ENCODE assay signal across 1 cellular context in genomic region chr6:4313044-4313686, GRCh38.
TF ChIP-seq lines count a peak whose summit lies in the region.

No MANE protein-coding gene starts in this region.

TF ChIP-seq in A549, 52 proteins besides CTCF, POLR2A, EP300 and RAD21 (continued from another document):
- TF ChIP-seq REST (IDR thresholded peaks at IDR 0.05) (no peak), HOXA7 (CRISPR knock-in tag; IDR thresholded peaks at IDR 0.05) (no peak), ZFP36 (IDR thresholded peaks at IDR 0.05; ENCODE audit: borderline replicate concordance, partially characterized antibody) (no peak), JUNB (IDR thresholded peaks at IDR 0.05) (peak; percentile 40; the same call in 1 of the 2 replicates), NPAS2 (CRISPR knock-in tag; IDR thresholded peaks at IDR 0.05; ENCODE audit: borderline replicate concordance) (no peak), MAFK (IDR thresholded peaks at IDR 0.05; ENCODE audit: partially characterized antibody) (no peak), HES2 (IDR thresholded peaks at IDR 0.05) (no peak), FOSL2 (IDR thresholded peaks at IDR 0.05) (no peak), FOSL2 (CRISPR knock-in tag; IDR thresholded peaks at IDR 0.05) (peak; percentile 71), EHF (CRISPR knock-in tag; IDR thresholded peaks at IDR 0.05) (no peak)
